1 cellular context compared by ENCODE assay signal in genomic region chr1:96039910-96040309, GRCh38.
TF ChIP-seq lines count a peak whose summit lies in the region.

No MANE protein-coding gene starts in this region.

TF ChIP-seq in HepG2, 621 proteins besides CTCF, POLR2A, EP300 and RAD21 (continued from another document):
- no peak for TF ChIP-seq NFIC (IDR thresholded peaks at IDR 0.05; ENCODE audit: low read length)
- no peak for TF ChIP-seq ZNF646 (CRISPR knock-in tag; IDR thresholded peaks at IDR 0.05)
TF ChIP-seq in HepG2: peak in this region for 0.
